ENCODE assay signal across 9 cellular contexts in genomic region chr3:194138098-194138474, GRCh38. TPM values are rescaled to one million over a fixed set of nuclear protein-coding genes. Genes with fewer than 3 reads are reported as not detected.
DNase-seq lines count a peak whose midpoint lies in the region; FAIRE-seq and TF ChIP-seq lines count a peak whose summit lies in the region.
"Had no signal": no experiment of that assay in that cellular context is flagged by ENCODE, and none has a peak within 500 bp of the region (broad histone marks: within the 10 kb centered on the region; RNA-seq: fewer than 3 reads in every experiment).

No MANE protein-coding gene starts in this region.

- H3K9me1 ChIP-seq in keratinocyte (ENCODE audit: control insufficient read depth, extremely low read depth, insufficient read depth, low read length): no peaks in the 10 kb centered on the region

- no peaks in the 10 kb centered on the region for H3K27me3 ChIP-seq in keratinocyte (ENCODE audit: control insufficient read depth, extremely low read depth, insufficient read depth, low read length)
- no peaks in the 10 kb centered on the region for H3K27me3 ChIP-seq in suprapubic skin

- H3K36me3 ChIP-seq in keratinocyte (ENCODE audit: control insufficient read depth in 2 of 2, extremely low read depth in 1 of 2, insufficient read depth in 2 of 2, low read length in 2 of 2) (no peaks in the 10 kb centered on the region), suprapubic skin (peaks cover 6% of the 10 kb centered on the region)

- no peak for DNase-seq in T-helper 2 cell treated with Interferon-gamma antibody and Interleukin-4, amounts not matched to agents 5 μg/mL and 100 μg/mL, for 36 hours (ENCODE audit: low spot score)
- DNase-seq in T-helper 2 cell (no peak), keratinocyte (ENCODE audit: low read depth, low spot score) (no peak), suprapubic skin (ENCODE audit: low spot score in 2 of 2) (peak in 1 of 2 donors; percentile 69), SIG-M5 (lab: John Stamatoyannopoulos, UW) (no peak), NCI-H1436 treated with DMSO at 0.1 percent for 48 hours (lab: John Stamatoyannopoulos, UW) (no peak)
- DNase-seq in activated T-helper 2 cell treated with anti-CD3 and anti-CD28 coated beads, Interferon-gamma antibody, Interleukin-2, Interleukin-4, amounts not matched to agents 10 μg/mL and 5 μg/mL and 100 μg/mL, durations not matched to agents 14 hours and 24 hours and 36 hours (ENCODE audit: low spot score): no peak
- no peak for DNase-seq in NK-92 treated with Interleukin-12 subunit alpha and Interleukin-12 subunit beta, amount 100 ng/mL, for 24 hours (lab: John Stamatoyannopoulos, UW)

- TF ChIP-seq CTCF in keratinocyte (optimal IDR thresholded peaks at IDR 0.05 in 1 of 3, IDR thresholded peaks at IDR 0.05 in 1 of 3, conservative IDR thresholded peaks at IDR 0.05 in 1 of 3; ENCODE audit: extremely low read depth in 1 of 3, insufficient read depth in 2 of 3, low read length in 3 of 3) (no peak), suprapubic skin (IDR thresholded peaks at IDR 0.05) (no peak)

- H3K4me1 ChIP-seq in keratinocyte (ENCODE audit: control insufficient read depth, extremely low read depth, insufficient read depth, low read length): peaks cover 54% of the 10 kb centered on the region
- H3K4me1 ChIP-seq in suprapubic skin: peaks cover 86% of the 10 kb centered on the region

- H3K27ac ChIP-seq in keratinocyte (ENCODE audit: control insufficient read depth, insufficient read depth, low read length) (peak overlapping the region; percentile 97), suprapubic skin (peak overlapping the region; percentile 92)

- no peak for TF ChIP-seq POLR2A in suprapubic skin (IDR thresholded peaks at IDR 0.05)

- peaks cover 5% of the 10 kb centered on the region for H3K36me3 Mint-ChIP-seq in T-helper 2 cell treated with Interferon-gamma antibody and Interleukin-4, amounts not matched to agents 5 μg/mL and 100 μg/mL, for 36 hours (ENCODE audit: low read depth)
- H3K36me3 Mint-ChIP-seq in activated T-helper 2 cell treated with anti-CD3 and anti-CD28 coated beads, Interferon-gamma antibody, Interleukin-2, Interleukin-4, amounts not matched to agents 10 μg/mL and 5 μg/mL and 100 μg/mL, durations not matched to agents 14 hours and 24 hours and 36 hours (ENCODE audit: low read depth): peaks cover 3% of the 10 kb centered on the region

- H3K79me2 ChIP-seq in keratinocyte (ENCODE audit: control insufficient read depth, insufficient read depth, low read length): peaks cover 14% of the 10 kb centered on the region

- H4K20me1 ChIP-seq in keratinocyte (ENCODE audit: control insufficient read depth, extremely low read depth, insufficient read depth, low read length): no peaks in the 10 kb centered on the region

- peaks cover 66% of the 10 kb centered on the region for H3K27me3 Mint-ChIP-seq in T-helper 2 cell treated with Interferon-gamma antibody and Interleukin-4, amounts not matched to agents 5 μg/mL and 100 μg/mL, for 36 hours (ENCODE audit: low read depth)
- peaks cover 60% of the 10 kb centered on the region for H3K27me3 Mint-ChIP-seq in activated T-helper 2 cell treated with anti-CD3 and anti-CD28 coated beads, Interferon-gamma antibody, Interleukin-2, Interleukin-4, amounts not matched to agents 10 μg/mL and 5 μg/mL and 100 μg/mL, durations not matched to agents 14 hours and 24 hours and 36 hours (ENCODE audit: low read depth)

- intact Hi-C loops in activated T-helper 2 cell treated with anti-CD3 and anti-CD28 coated beads, Interferon-gamma antibody, Interleukin-2, Interleukin-4, amounts not matched to agents 10 μg/mL and 5 μg/mL and 100 μg/mL, durations not matched to agents 14 hours and 24 hours and 36 hours (cut with micrococcal nuclease): loop anchor here (5.0 to 10.0 kb wide), 7 partner anchors 64 to 543 kb away; partner anchors contain the start of genes GP5 and OPA1

- H3K27ac Mint-ChIP-seq in T-helper 2 cell treated with Interferon-gamma antibody and Interleukin-4, amounts not matched to agents 5 μg/mL and 100 μg/mL, for 36 hours: no peak overlapping the region
- H3K27ac Mint-ChIP-seq in activated T-helper 2 cell treated with anti-CD3 and anti-CD28 coated beads, Interferon-gamma antibody, Interleukin-2, Interleukin-4, amounts not matched to agents 10 μg/mL and 5 μg/mL and 100 μg/mL, durations not matched to agents 14 hours and 24 hours and 36 hours: no peak overlapping the region

- peak overlapping the region; percentile 68 for H3K4me3 Mint-ChIP-seq in T-helper 2 cell treated with Interferon-gamma antibody and Interleukin-4, amounts not matched to agents 5 μg/mL and 100 μg/mL, for 36 hours
- peak overlapping the region; percentile 42 for H3K4me3 Mint-ChIP-seq in activated T-helper 2 cell treated with anti-CD3 and anti-CD28 coated beads, Interferon-gamma antibody, Interleukin-2, Interleukin-4, amounts not matched to agents 10 μg/mL and 5 μg/mL and 100 μg/mL, durations not matched to agents 14 hours and 24 hours and 36 hours (ENCODE audit: low read depth)

- H3K9me3 ChIP-seq in keratinocyte (ENCODE audit: control insufficient read depth, low read depth, low read length): no peaks in the 10 kb centered on the region
- no peaks in the 10 kb centered on the region for H3K9me3 ChIP-seq in suprapubic skin

- dilution Hi-C loops in keratinocyte (cut with MboI; ENCODE audit: extremely low pct_ligation_motif_present, low sequenced_read_pairs): no loop called here

- 26% methylated on average over 11 of the region's 15 CpGs for WGBS in suprapubic skin

- H3K4me3 ChIP-seq in keratinocyte (ENCODE audit: control insufficient read depth in 2 of 3, extremely low read depth in 1 of 3, insufficient read depth in 2 of 3, low read depth in 1 of 3, low read length in 3 of 3) (peak overlapping the region; percentile 76 to 98 (median 89)), suprapubic skin (peak overlapping the region; percentile 68)

- no peak overlapping the region for H2AFZ ChIP-seq in keratinocyte (ENCODE audit: control insufficient read depth, low read length)

- H3K9me3 Mint-ChIP-seq in T-helper 2 cell treated with Interferon-gamma antibody and Interleukin-4, amounts not matched to agents 5 μg/mL and 100 μg/mL, for 36 hours: no peaks in the 10 kb centered on the region
- H3K9me3 Mint-ChIP-seq in activated T-helper 2 cell treated with anti-CD3 and anti-CD28 coated beads, Interferon-gamma antibody, Interleukin-2, Interleukin-4, amounts not matched to agents 10 μg/mL and 5 μg/mL and 100 μg/mL, durations not matched to agents 14 hours and 24 hours and 36 hours: no peaks in the 10 kb centered on the region

- TF ChIP-seq EP300 in suprapubic skin (IDR thresholded peaks at IDR 0.05): no peak

- no peak for FAIRE-seq in keratinocyte (lab: Jason Lieb, UNC)
- FAIRE-seq: A204.1 had no signal

- peak overlapping the region; percentile 98 for H3K9ac ChIP-seq in keratinocyte (ENCODE audit: control insufficient read depth, extremely low read depth, insufficient read depth, low read length)

- peaks cover 39% of the 10 kb centered on the region for H3K4me1 Mint-ChIP-seq in T-helper 2 cell treated with Interferon-gamma antibody and Interleukin-4, amounts not matched to agents 5 μg/mL and 100 μg/mL, for 36 hours (ENCODE audit: low read depth)
- peaks cover 43% of the 10 kb centered on the region for H3K4me1 Mint-ChIP-seq in activated T-helper 2 cell treated with anti-CD3 and anti-CD28 coated beads, Interferon-gamma antibody, Interleukin-2, Interleukin-4, amounts not matched to agents 10 μg/mL and 5 μg/mL and 100 μg/mL, durations not matched to agents 14 hours and 24 hours and 36 hours (ENCODE audit: low read depth)

- peak overlapping the region; percentile 86 for H3K4me2 ChIP-seq in keratinocyte (ENCODE audit: control insufficient read depth, extremely low read depth, insufficient read depth, low read depth, low read length)

RNA-seq across cellular contexts. Expression of gene HES1, which starts 2.1 kb away (rescaled TPM):
- 0.37 and 0.53 TPM in 2 replicates for total RNA-seq in activated T-helper 2 cell treated with anti-CD3 and anti-CD28 coated beads, Interferon-gamma antibody, Interleukin-2, Interleukin-4, amounts not matched to agents 10 μg/mL and 5 μg/mL and 100 μg/mL, durations not matched to agents 14 hours and 24 hours and 36 hours
- polyA plus RNA-seq in keratinocyte: 17.6 to 138 TPM (median 88.4 TPM) in 3 replicates
- polyA plus RNA-seq in keratinocyte (2011; ENCODE audit: low read depth): 243 TPM
- 32.9 and 46.3 TPM in 2 replicates for polyA plus RNA-seq in keratinocyte (2011; cell fraction: cytosol; rRNA removed)
- polyA plus RNA-seq in keratinocyte (2011; cell fraction: nucleus; rRNA removed): 312 and 346 TPM in 2 replicates
- 19.2 and 184 TPM in 2 replicates for polyA plus RNA-seq in keratinocyte (2012; ENCODE audit: low replicate concordance)
- polyA minus RNA-seq in keratinocyte: 8.5 to 32.9 TPM (median 26.9 TPM) in 3 replicates
- polyA minus RNA-seq in keratinocyte (2011; cell fraction: cytosol; rRNA and poly(A)+ RNA removed): 75.4 TPM
- 167 and 184 TPM in 2 replicates for polyA minus RNA-seq in keratinocyte (2011; cell fraction: nucleus; rRNA and poly(A)+ RNA removed)
- 100 to 1,000 TPM; 128 to 206 (median 154) TPM for total RNA-seq in suprapubic skin

Comparison
In these comparisons a context has a peak if more than half of its experiments do, and no peak if none do; other contexts are left out.
1. RNA of gene HES1, which starts 2.1 kb away (total RNA-seq): 128 to 206 TPM in suprapubic skin; 0.37 to 0.53 TPM in activated T-helper 2 cell treated with anti-CD3 and anti-CD28 coated beads, Interferon-gamma antibody, Interleukin-2, Interleukin-4, amounts not matched to agents 10 μg/mL and 5 μg/mL and 100 μg/mL, durations not matched to agents 14 hours and 24 hours and 36 hours; every median in the first group is over 10 times any median in the second.